In genomic region chr15:49876401-49877038, GRCh38 we compare ENCODE assay signal across 11 cellular contexts.
DNase-seq lines count a peak whose midpoint lies in the region; ATAC-seq and TF ChIP-seq lines count a peak whose summit lies in the region.
"Had no signal": no experiment of that assay in that cellular context is flagged by ENCODE, and none has a peak within 500 bp of the region (broad histone marks: within the 10 kb centered on the region; RNA-seq: fewer than 3 reads in every experiment).

No MANE protein-coding gene starts in this region.

- H3K4me1 Mint-ChIP-seq in effector memory CD8-positive, alpha-beta T cell (ENCODE audit: low read depth in 2 of 2), result peaks cover 2 to 4% of the 10 kb centered on the region in 2 donors
- H3K4me1 Mint-ChIP-seq: activated naive CD4-positive, alpha-beta T cell treated with anti-CD3 and anti-CD28 coated beads, Interleukin-2, amount 50 U/mL, for 24 hours had no signal

- 54% methylated on average over 5 of the region's 5 CpGs for WGBS in right cardiac atrium

- H3K9me3 Mint-ChIP-seq in effector memory CD8-positive, alpha-beta T cell, result no peaks in the 10 kb centered on the region
- H3K9me3 Mint-ChIP-seq: activated naive CD4-positive, alpha-beta T cell treated with anti-CD3 and anti-CD28 coated beads, Interleukin-2, amount 50 U/mL, for 24 hours had no signal

- peaks cover 2% of the 10 kb centered on the region for H3K36me3 Mint-ChIP-seq in effector memory CD8-positive, alpha-beta T cell (ENCODE audit: insufficient read depth)
- H3K36me3 Mint-ChIP-seq: activated naive CD4-positive, alpha-beta T cell treated with anti-CD3 and anti-CD28 coated beads, Interleukin-2, amount 50 U/mL, for 24 hours had no signal

- H3K27me3 Mint-ChIP-seq in effector memory CD8-positive, alpha-beta T cell, result no peaks in the 10 kb centered on the region
- H3K27me3 Mint-ChIP-seq: activated naive CD4-positive, alpha-beta T cell treated with anti-CD3 and anti-CD28 coated beads, Interleukin-2, amount 50 U/mL, for 24 hours had no signal

- no peaks in the 10 kb centered on the region for H3K36me3 ChIP-seq in gastrocnemius medialis

- H3K4me3 ChIP-seq in GM12875 (ENCODE audit: low read depth, low read length) (no peak overlapping the region), right cardiac atrium (ENCODE audit: low read length) (no peak overlapping the region), gastrocnemius medialis (no peak overlapping the region)

- intact Hi-C loops in right cardiac atrium (cut with DNase I), result loop anchor here in 3 of 4 donors (5.0 to 10.0 kb wide), 2 partner anchors 126 to 128 kb away; no protein-coding TSS in a partner anchor
- intact Hi-C loops in gastrocnemius medialis (cut with DNase I; ENCODE audit: low total_unique reads), result loop anchor here (1.0 kb wide), 1 partner anchor 127 kb away; no protein-coding TSS in a partner anchor

- TF ChIP-seq CTCF in GM12875 (IDR thresholded peaks at IDR 0.05; ENCODE audit: borderline replicate concordance, insufficient read depth, low read depth, low read length) (peak; percentile 45; the same call in 1 of the 2 replicates), gastrocnemius medialis (IDR thresholded peaks at IDR 0.05 in 4 of 5, conservative IDR thresholded peaks at IDR 0.05 in 1 of 5) (peak in 2 of 5 experiments; percentile 27 to 39)

- no peak overlapping the region for H3K27ac Mint-ChIP-seq in effector memory CD8-positive, alpha-beta T cell
- H3K27ac Mint-ChIP-seq: activated naive CD4-positive, alpha-beta T cell treated with anti-CD3 and anti-CD28 coated beads, Interleukin-2, amount 50 U/mL, for 24 hours had no signal

- ATAC-seq in right cardiac atrium, result peak; percentile 74 to 90
- ATAC-seq in gastrocnemius medialis, result peak; percentile 61 to 64
- ATAC-seq in effector memory CD8-positive, alpha-beta T cell (replicated peaks), result no peak

- no peak for TF ChIP-seq POLR2A in gastrocnemius medialis (IDR thresholded peaks at IDR 0.05)

- in situ Hi-C loops in SK-MEL-5 (cut with HindIII; ENCODE audit: low pct_unique_long_range_greater_than_20kb, low sequenced_read_pairs), result no loop called here
- in situ Hi-C loops in gastrocnemius medialis (cut with MboI; ENCODE audit: low sequenced_read_pairs in 4 of 4), result no loop called here

- H3K27ac ChIP-seq in right cardiac atrium (ENCODE audit: low read length) (peak overlapping the region; percentile 83), gastrocnemius medialis (peak overlapping the region; percentile 56 to 73 (median 68))

- H3K9me3 ChIP-seq in right cardiac atrium (ENCODE audit: control insufficient read depth, low read length) (no peaks in the 10 kb centered on the region), gastrocnemius medialis (no peaks in the 10 kb centered on the region)

- no peak overlapping the region for H3K4me3 Mint-ChIP-seq in effector memory CD8-positive, alpha-beta T cell
- H3K4me3 Mint-ChIP-seq: activated naive CD4-positive, alpha-beta T cell treated with anti-CD3 and anti-CD28 coated beads, Interleukin-2, amount 50 U/mL, for 24 hours had no signal

- peak; percentile 86 for DNase-seq in SK-MEL-5 (ENCODE audit: low read depth, low spot score)
- peak; percentile 33 to 72 (median 60) for DNase-seq in right cardiac atrium
- DNase-seq in gastrocnemius medialis, result peak in 1 of 2 donors; percentile 27
- DNase-seq in anterior cingulate cortex (lab: John Stamatoyannopoulos, UW), result no peak
- no peak for DNase-seq in effector memory CD8-positive, alpha-beta T cell
- no peak for DNase-seq in NCI-H2196 (lab: John Stamatoyannopoulos, UW; ENCODE audit: unreplicated experiment)
- no peak for DNase-seq in GDM1 (lab: John Stamatoyannopoulos, UW)
- DNase-seq: RPMI8226; stimulated activated CD8-positive, alpha-beta memory T cell treated with anti-CD3 and anti-CD28 coated beads, Interleukin-4, amount 100 ng/mL, for 48 hours had no signal

- H3K4me1 ChIP-seq in right cardiac atrium (ENCODE audit: control insufficient read depth, insufficient read depth, low read length), result peaks cover 5% of the 10 kb centered on the region
- peaks cover 0 to 7% of the 10 kb centered on the region in 2 donors for H3K4me1 ChIP-seq in gastrocnemius medialis

- no peaks in the 10 kb centered on the region for H3K27me3 ChIP-seq in right cardiac atrium (ENCODE audit: control insufficient read depth, insufficient read depth)
- H3K27me3 ChIP-seq in gastrocnemius medialis, result no peaks in the 10 kb centered on the region

Comparison
In these comparisons a context has a peak if more than half of its experiments do, and no peak if none do; other contexts are left out.
1. DNase-seq: peak in SK-MEL-5 (single experiment) and right cardiac atrium (3 of 3); none in anterior cingulate cortex (0 of 58), effector memory CD8-positive, alpha-beta T cell (0 of 3), NCI-H2196 (single experiment) and GDM1 (single experiment).